Comparison of ENCODE assay signal across 26 cellular contexts in the genomic region with DNA sequence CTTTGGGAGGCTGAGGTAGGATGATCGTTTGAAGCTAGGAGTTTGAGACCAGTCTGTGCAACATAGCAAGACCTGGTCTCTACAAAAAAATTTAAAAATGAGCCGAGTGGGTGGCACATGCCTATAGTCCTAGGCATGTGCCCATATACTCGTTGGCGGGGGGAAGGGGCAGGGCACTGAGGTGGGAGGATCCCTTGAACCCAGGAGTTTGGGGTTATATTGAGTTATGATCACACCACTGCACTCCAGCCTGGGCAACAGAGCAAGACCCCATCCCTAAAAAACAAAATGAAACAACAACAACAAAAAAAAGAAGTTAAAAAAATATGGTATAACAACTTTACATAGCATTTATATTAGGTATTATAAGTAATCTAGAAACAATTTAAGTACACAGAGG. TPM values are rescaled to one million over a fixed set of nuclear protein-coding genes. Genes with fewer than 3 reads are reported as not detected.
"Had no signal": no experiment of that assay in that cellular context is flagged by ENCODE, and none has a peak within 500 bp of the region (broad histone marks: within the 10 kb centered on the region; RNA-seq: fewer than 3 reads in every experiment).

No MANE protein-coding gene starts in this region.

- H3K4me1 ChIP-seq: SJSA1 had no signal

- H3K9me3 ChIP-seq: SJSA1 had no signal

- H3K4me3 ChIP-seq: SJSA1, SK-N-MC had no signal

- DNase-seq: KBM-7, NCI-H1092, NCI-H1105 treated with DMSO at 0.1 percent for 48 hours, NCI-H1417 treated with DMSO at 0.1 percent for 48 hours, NCI-H146, NCI-H1694 treated with DMSO at 0.1 percent for 48 hours, NCI-H1930, NCI-H2081, NCI-H2107, NCI-H2227 treated with DMSO at 0.1 percent for 48 hours, NCI-H524, NCI-H69, NCI-H774, Right ventricle myocardium superior, RPMI8226, SIG-M5, SW 1271, T-cell had no signal

- H3K27ac ChIP-seq: SJSA1, SK-N-MC had no signal

- H3K27me3 ChIP-seq: SJSA1 had no signal

- ATAC-seq: T-cell had no signal

- FAIRE-seq: RCC 7860 had no signal

RNA-seq across cellular contexts. Expression of a gene that starts 47.8 kb away (rescaled TPM):
- total RNA-seq: HT1080, MCF 10A, NCI-H460, Right ventricle myocardium superior, SJSA1, T-cell had no signal
- polyA plus RNA-seq: IgD-negative memory B cell had no signal

RNA-seq across cellular contexts. Expression of a gene that starts 55.9 kb away (rescaled TPM):
- total RNA-seq: HT1080, LHCN-M2, MCF 10A, NCI-H460, Right ventricle myocardium superior, SJSA1 had no signal
- polyA plus RNA-seq: IgD-negative memory B cell had no signal
